In the genomic region with DNA sequence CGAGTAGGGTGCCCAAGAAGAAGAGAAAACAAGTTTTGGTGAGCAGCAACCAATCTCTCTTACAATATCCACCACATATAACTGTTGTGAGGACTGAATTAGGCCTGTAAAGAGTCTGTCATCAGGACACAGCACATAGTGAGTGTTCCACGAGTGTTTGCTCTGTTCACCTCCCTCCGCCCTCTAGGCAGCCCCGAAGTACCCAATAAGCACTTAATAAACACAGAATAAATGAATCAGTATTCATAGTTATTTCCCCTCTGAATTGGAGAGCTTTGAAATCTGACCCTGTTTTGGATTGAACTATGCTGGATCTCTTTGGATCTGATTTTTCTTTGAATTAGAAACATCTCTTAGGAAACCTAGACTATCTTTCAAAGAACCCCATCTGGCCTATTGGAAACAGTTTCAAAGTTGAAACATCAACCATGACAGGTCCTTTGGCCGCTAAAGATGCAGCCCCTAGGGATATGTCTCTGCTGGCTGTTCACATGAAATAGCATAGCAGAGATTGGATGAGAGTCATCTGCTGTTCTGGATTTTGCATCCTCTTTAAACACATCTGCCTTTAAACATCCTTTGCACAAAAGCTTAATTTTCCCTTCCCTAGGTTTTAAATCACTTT, we compare ENCODE assay signal across 20 cellular contexts.
DNase-seq lines count a peak whose midpoint lies in the region; ATAC-seq and TF ChIP-seq lines count a peak whose summit lies in the region.
"Had no signal": no experiment of that assay in that cellular context is flagged by ENCODE, and none has a peak within 500 bp of the region (broad histone marks: within the 10 kb centered on the region; RNA-seq: fewer than 3 reads in every experiment).

No MANE protein-coding gene starts in this region.

- 0 out of 2 replicates have a peak overlapping the region, but pooled peaks have one; percentile 25 for H3K27ac Mint-ChIP-seq in WTC11
- H3K27ac Mint-ChIP-seq: CD4-positive, CD25-positive, alpha-beta regulatory T cell had no signal

- H3K9me3 ChIP-seq in upper lobe of right lung (no peaks in the 10 kb centered on the region), esophagus squamous epithelium (no peaks in the 10 kb centered on the region)
- H3K9me3 ChIP-seq: BE2C, SJSA1 had no signal

- no peak overlapping the region for H3K4me3 Mint-ChIP-seq in WTC11
- H3K4me3 Mint-ChIP-seq: CD4-positive, CD25-positive, alpha-beta regulatory T cell had no signal

- no peak for TF ChIP-seq CTCF in WTC11 (IDR thresholded peaks at IDR 0.05)
- TF ChIP-seq CTCF in upper lobe of right lung (IDR thresholded peaks at IDR 0.05): no peak
- no peak for TF ChIP-seq CTCF in esophagus squamous epithelium (IDR thresholded peaks at IDR 0.05)

- peaks cover 9% of the 10 kb centered on the region for H3K36me3 Mint-ChIP-seq in WTC11
- H3K36me3 Mint-ChIP-seq: CD4-positive, CD25-positive, alpha-beta regulatory T cell had no signal

- H3K36me3 ChIP-seq in upper lobe of right lung (no peaks in the 10 kb centered on the region), esophagus squamous epithelium (no peaks in the 10 kb centered on the region)
- H3K36me3 ChIP-seq: BE2C, SJSA1 had no signal

- DNase-seq in WTC11 (ENCODE audit: low spot score) (no peak), fibroblast of gingiva (ENCODE audit: low read depth) (peak; percentile 62), left kidney (ENCODE audit: low read depth, low spot score) (peak; percentile 35), upper lobe of right lung (no peak), esophagus squamous epithelium (lab: John Stamatoyannopoulos, UW) (no peak)
- DNase-seq in activated naive CD4-positive, alpha-beta T cell treated with Interleukin-2 at 50 U/mL for 16 hours: no peak
- DNase-seq: ACHN; BE2C; CD4-positive, CD25-positive, alpha-beta regulatory T cell; COR-L47; DMS 273 treated with DMSO at 0.1 percent for 48 hours; DND-41; KBM-7; NCI-H1105; NCI-H1694 treated with DMSO at 0.1 percent for 48 hours; NCI-H2107; NCI-H226; NCI-H526 had no signal

- peaks cover 8% of the 10 kb centered on the region for H3K9me3 Mint-ChIP-seq in WTC11

- CTCF ChIA-PET in WTC11 (lab: Charles Lee): no interaction called here

- POLR2A ChIA-PET in WTC11 (lab: Charles Lee): no interaction called here

- H3K4me1 ChIP-seq in upper lobe of right lung (no peaks in the 10 kb centered on the region), esophagus squamous epithelium (no peaks in the 10 kb centered on the region)
- H3K4me1 ChIP-seq: BE2C, SJSA1 had no signal

- peaks cover 45% of the 10 kb centered on the region for H3K4me1 Mint-ChIP-seq in WTC11
- H3K4me1 Mint-ChIP-seq: CD4-positive, CD25-positive, alpha-beta regulatory T cell had no signal

- H3K27me3 ChIP-seq in upper lobe of right lung (no peaks in the 10 kb centered on the region), esophagus squamous epithelium (no peaks in the 10 kb centered on the region)
- H3K27me3 ChIP-seq: BE2C, SJSA1 had no signal

- no peak for TF ChIP-seq POLR2A in esophagus squamous epithelium (IDR thresholded peaks at IDR 0.05)

- H3K4me3 ChIP-seq in upper lobe of right lung (no peak overlapping the region), esophagus squamous epithelium (no peak overlapping the region)
- H3K4me3 ChIP-seq: SJSA1 had no signal

- no peak overlapping the region for H3K27ac ChIP-seq in upper lobe of right lung
- H3K27ac ChIP-seq in esophagus squamous epithelium: peak overlapping the region in 2 of 4 donors; percentile 11 to 16
- H3K27ac ChIP-seq: SJSA1 had no signal

- ATAC-seq in WTC11 (no peak), upper lobe of right lung (peak; percentile 36), GM18519 (IDR thresholded peaks at IDR 0.05; ENCODE audit: low FRiP score, unreplicated experiment) (no peak)

- 37 to 47% methylated on average over 5 of the region's 5 CpGs for WGBS in esophagus squamous epithelium, 2 donors

- H3K27me3 Mint-ChIP-seq in WTC11 (ENCODE audit: low read depth): no peaks in the 10 kb centered on the region
- H3K27me3 Mint-ChIP-seq: CD4-positive, CD25-positive, alpha-beta regulatory T cell had no signal

- intact Hi-C loops in upper lobe of right lung (cut with DNase I): no loop called here
- intact Hi-C loops in esophagus squamous epithelium (cut with DNase I): no loop called here

TF ChIP-seq in WTC11, 78 proteins besides CTCF, POLR2A, EP300 and RAD21:
- TF ChIP-seq, protein P1, sequence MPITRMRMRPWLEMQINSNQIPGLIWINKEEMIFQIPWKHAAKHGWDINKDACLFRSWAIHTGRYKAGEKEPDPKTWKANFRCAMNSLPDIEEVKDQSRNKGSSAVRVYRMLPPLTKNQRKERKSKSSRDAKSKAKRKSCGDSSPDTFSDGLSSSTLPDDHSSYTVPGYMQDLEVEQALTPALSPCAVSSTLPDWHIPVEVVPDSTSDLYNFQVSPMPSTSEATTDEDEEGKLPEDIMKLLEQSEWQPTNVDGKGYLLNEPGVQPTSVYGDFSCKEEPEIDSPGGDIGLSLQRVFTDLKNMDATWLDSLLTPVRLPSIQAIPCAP (CRISPR knock-in tag; IDR thresholded peaks at IDR 0.05): no peak
- TF ChIP-seq RELA (CRISPR knock-in tag; IDR thresholded peaks at IDR 0.05; ENCODE audit: borderline replicate concordance) (no peak), NR3C1 (CRISPR knock-in tag; conservative IDR thresholded peaks at IDR 0.05; ENCODE audit: low read depth) (no peak), SMAD4 (CRISPR knock-in tag; IDR thresholded peaks at IDR 0.05) (no peak), ATF1 (CRISPR knock-in tag; IDR thresholded peaks at IDR 0.05) (no peak)
- TF ChIP-seq, protein P2, sequence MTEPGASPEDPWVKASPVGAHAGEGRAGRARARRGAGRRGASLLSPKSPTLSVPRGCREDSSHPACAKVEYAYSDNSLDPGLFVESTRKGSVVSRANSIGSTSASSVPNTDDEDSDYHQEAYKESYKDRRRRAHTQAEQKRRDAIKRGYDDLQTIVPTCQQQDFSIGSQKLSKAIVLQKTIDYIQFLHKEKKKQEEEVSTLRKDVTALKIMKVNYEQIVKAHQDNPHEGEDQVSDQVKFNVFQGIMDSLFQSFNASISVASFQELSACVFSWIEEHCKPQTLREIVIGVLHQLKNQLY (CRISPR knock-in tag; IDR thresholded peaks at IDR 0.05): no peak
- TF ChIP-seq, protein P3, sequence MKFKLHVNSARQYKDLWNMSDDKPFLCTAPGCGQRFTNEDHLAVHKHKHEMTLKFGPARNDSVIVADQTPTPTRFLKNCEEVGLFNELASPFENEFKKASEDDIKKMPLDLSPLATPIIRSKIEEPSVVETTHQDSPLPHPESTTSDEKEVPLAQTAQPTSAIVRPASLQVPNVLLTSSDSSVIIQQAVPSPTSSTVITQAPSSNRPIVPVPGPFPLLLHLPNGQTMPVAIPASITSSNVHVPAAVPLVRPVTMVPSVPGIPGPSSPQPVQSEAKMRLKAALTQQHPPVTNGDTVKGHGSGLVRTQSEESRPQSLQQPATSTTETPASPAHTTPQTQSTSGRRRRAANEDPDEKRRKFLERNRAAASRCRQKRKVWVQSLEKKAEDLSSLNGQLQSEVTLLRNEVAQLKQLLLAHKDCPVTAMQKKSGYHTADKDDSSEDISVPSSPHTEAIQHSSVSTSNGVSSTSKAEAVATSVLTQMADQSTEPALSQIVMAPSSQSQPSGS (CRISPR knock-in tag; IDR thresholded peaks at IDR 0.05; ENCODE audit: borderline replicate concordance, low read depth): no peak
TF ChIP-seq in WTC11: peak in this region for 0.

Comparison
In these comparisons a context has a peak if more than half of its experiments do, and no peak if none do; other contexts are left out.
1. DNase-seq: peak in fibroblast of gingiva (single experiment) and left kidney (single experiment); none in WTC11 (single experiment), upper lobe of right lung (single experiment), esophagus squamous epithelium (single experiment) and activated naive CD4-positive, alpha-beta T cell treated with Interleukin-2 at 50 U/mL for 16 hours (single experiment).